Comparison of ENCODE assay signal across 1 cellular context in genomic region chr12:49039421-49040363, GRCh38.
TF ChIP-seq lines count a peak whose summit lies in the region.

No MANE protein-coding gene starts in this region.

TF ChIP-seq in IMR-90, 13 proteins besides CTCF, POLR2A, EP300 and RAD21:
- TF ChIP-seq RCOR1 (IDR thresholded peaks at IDR 0.05; ENCODE audit: insufficient replicate concordance, low read length) (no peak), MXI1 (IDR thresholded peaks at IDR 0.05; ENCODE audit: borderline replicate concordance, low read depth, low read length) (no peak), SMC3 (IDR thresholded peaks at IDR 0.05; ENCODE audit: low read depth, low read length) (no peak), BHLHE40 (IDR thresholded peaks at IDR 0.05; ENCODE audit: low read depth, low read length) (no peak)
